27 cellular contexts compared by ENCODE assay signal in genomic region chr6:116417661-116418060, GRCh38. TPM values are rescaled to one million over a fixed set of nuclear protein-coding genes. Genes with fewer than 3 reads are reported as not detected.
"Had no signal": no experiment of that assay in that cellular context is flagged by ENCODE, and none has a peak within 500 bp of the region (broad histone marks: within the 10 kb centered on the region; RNA-seq: fewer than 3 reads in every experiment).

No MANE protein-coding gene starts in this region.

- H3K27ac ChIP-seq: KMS-11, SJSA1, SK-N-MC had no signal

- DNase-seq: Kasumi-1, MV-4-11, NCI-H1048, NCI-H1105, NCI-H1417, NCI-H1436 treated with DMSO at 0.1 percent for 48 hours, NCI-H1694, NCI-H1930, NCI-H2081, NCI-H2107, NCI-H2171, NCI-H226, NCI-H446, NCI-H510A, NCI-H524 treated with DMSO at 0.1 percent for 48 hours, NCI-H774, Right ventricle myocardium superior, RPMI8226, SIG-M5, SW 1271 had no signal

- H3K27me3 Mint-ChIP-seq: IgD-negative memory B cell had no signal

- H3K9ac ChIP-seq: KMS-11 had no signal

- H3K27me3 ChIP-seq: SJSA1 had no signal

- H3K9me3 ChIP-seq: SJSA1 had no signal

- ATAC-seq: K562 had no signal

- H3K36me3 ChIP-seq: SJSA1 had no signal

- H3K4me2 ChIP-seq: KMS-11 had no signal

- H3K4me3 Mint-ChIP-seq: IgD-negative memory B cell had no signal

- FAIRE-seq: K562, RCC 7860 had no signal

- H3K9me3 Mint-ChIP-seq: IgD-negative memory B cell had no signal

- H3K4me3 ChIP-seq: K562, SJSA1, SK-N-MC had no signal

RNA-seq across cellular contexts. Expression of gene CALHM6, which starts 43.5 kb away (rescaled TPM):
- total RNA-seq: K562, MCF 10A, SJSA1 had no signal
